Comparison of ENCODE assay signal across 10 cellular contexts in the genomic region with DNA sequence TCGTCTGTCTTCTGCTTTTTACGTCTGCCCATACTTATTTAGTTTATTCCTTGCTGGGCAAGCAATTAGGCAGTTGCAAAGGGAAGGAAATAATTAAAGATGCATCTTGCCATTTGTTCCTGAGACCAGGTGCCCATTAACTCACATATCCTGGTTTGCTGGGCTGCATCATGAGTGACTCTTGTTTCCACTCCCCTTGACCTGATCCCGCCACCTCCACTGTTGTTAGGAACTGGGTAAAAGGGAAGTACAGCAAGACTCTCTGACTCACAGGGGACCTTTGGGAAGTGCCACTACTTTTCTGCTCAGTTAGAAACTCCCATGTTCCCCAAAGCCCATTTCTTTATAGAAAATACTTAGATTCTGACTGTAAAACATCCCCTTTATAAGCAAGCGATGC.
DNase-seq lines count a peak whose midpoint lies in the region; ATAC-seq, FAIRE-seq and TF ChIP-seq lines count a peak whose summit lies in the region.
"Had no signal": no experiment of that assay in that cellular context is flagged by ENCODE, and none has a peak within 500 bp of the region (broad histone marks: within the 10 kb centered on the region; RNA-seq: fewer than 3 reads in every experiment).

No MANE protein-coding gene starts in this region.

- intact Hi-C loops in esophagus muscularis mucosa (cut with DNase I), result loop anchor here (10.0 kb wide), 1 partner anchor 150 kb away; no protein-coding TSS in a partner anchor

- H3K27ac ChIP-seq in esophagus muscularis mucosa (replicated peaks in 1 of 4) (peak overlapping the region; percentile 56 to 68 (median 62)), osteoblast (ENCODE audit: low read depth, low read length) (peak overlapping the region; percentile 40)
- H3K27ac ChIP-seq: vagina had no signal

- peaks cover 0 to 47% (median 43%) of the 10 kb centered on the region in 4 donors for H3K36me3 ChIP-seq in esophagus muscularis mucosa
- H3K36me3 ChIP-seq in osteoblast (ENCODE audit: insufficient read depth, low read length), result peaks cover 23% of the 10 kb centered on the region

- ATAC-seq in GM18861 (IDR thresholded peaks at IDR 0.05; ENCODE audit: unreplicated experiment), result no peak

- TF ChIP-seq CTCF in esophagus muscularis mucosa (IDR thresholded peaks at IDR 0.05) (no peak), osteoblast (IDR thresholded peaks at IDR 0.05; ENCODE audit: extremely low read depth, low read depth, low read length) (no peak)

- no peak overlapping the region for H2AFZ ChIP-seq in osteoblast (ENCODE audit: low read length)

- FAIRE-seq in GM12892 (lab: Jason Lieb, UNC), result no peak

- H3K4me2 ChIP-seq in osteoblast (ENCODE audit: insufficient read depth, low read length), result peak overlapping the region; percentile 2

- H4K20me1 ChIP-seq in osteoblast (ENCODE audit: insufficient read depth, low read length), result no peaks in the 10 kb centered on the region

- TF ChIP-seq POLR2A in esophagus muscularis mucosa (IDR thresholded peaks at IDR 0.05; ENCODE audit: low read depth) (no peak), GM12892 (IDR thresholded peaks at IDR 0.05; ENCODE audit: low read depth, low read length) (no peak)

- peaks cover 20 to 50% (median 42%) of the 10 kb centered on the region in 4 donors for H3K4me1 ChIP-seq in esophagus muscularis mucosa
- H3K4me1 ChIP-seq in osteoblast (ENCODE audit: insufficient read depth, low read length), result peaks cover 32% of the 10 kb centered on the region

- DNase-seq in CD1c-positive myeloid dendritic cell (ENCODE audit: extremely low spot score), result peak; percentile 91
- DNase-seq in NOMO-1 treated with dmso at 0.1 percent for 144 hours (lab: John Stamatoyannopoulos, UW; ENCODE audit: unreplicated experiment), result peak; percentile 36
- no peak for DNase-seq in esophagus muscularis mucosa (ENCODE audit: extremely low spot score)
- DNase-seq in osteoblast (ENCODE audit: insufficient read length, low spot score, missing footprints), result no peak
- no peak for DNase-seq in T-helper 1 cell
- no peak for DNase-seq in GM12892 (ENCODE audit: insufficient read length)
- DNase-seq in COR-L47 (lab: John Stamatoyannopoulos, UW), result no peak
- DNase-seq: activated naive CD8-positive, alpha-beta T cell treated with anti-CD3 and anti-CD28 coated beads, Interleukin-2, amount 10 ng/mL, durations not matched to agents 7 days and 5 days had no signal

- H3K9me3 ChIP-seq in esophagus muscularis mucosa, result no peaks in the 10 kb centered on the region
- no peaks in the 10 kb centered on the region for H3K9me3 ChIP-seq in osteoblast (ENCODE audit: low read depth, low read length)
- H3K9me3 ChIP-seq: vagina had no signal

- H3K27me3 ChIP-seq in esophagus muscularis mucosa (no peaks in the 10 kb centered on the region), osteoblast (ENCODE audit: insufficient read depth, low read length) (no peaks in the 10 kb centered on the region)
- H3K27me3 ChIP-seq: vagina had no signal

- TF ChIP-seq EP300 in esophagus muscularis mucosa (IDR thresholded peaks at IDR 0.05), result no peak

- H3K79me2 ChIP-seq in osteoblast (ENCODE audit: insufficient read depth, low read length), result no peaks in the 10 kb centered on the region

- WGBS in esophagus muscularis mucosa, result 79% methylated on average over 4 of the region's 4 CpGs

- H3K4me3 ChIP-seq in esophagus muscularis mucosa (no peak overlapping the region), osteoblast (ENCODE audit: insufficient read depth, low read length) (no peak overlapping the region)
- H3K4me3 ChIP-seq: vagina had no signal

Comparison
In these comparisons a context has a peak if more than half of its experiments do, and no peak if none do; other contexts are left out.
1. DNase-seq: peak in CD1c-positive myeloid dendritic cell (single experiment) and NOMO-1 treated with dmso at 0.1 percent for 144 hours (single experiment); none in esophagus muscularis mucosa (single experiment), osteoblast (single experiment), T-helper 1 cell (0 of 5), GM12892 (single experiment) and COR-L47 (single experiment).